ENCODE assay signal across 22 cellular contexts in the genomic region with DNA sequence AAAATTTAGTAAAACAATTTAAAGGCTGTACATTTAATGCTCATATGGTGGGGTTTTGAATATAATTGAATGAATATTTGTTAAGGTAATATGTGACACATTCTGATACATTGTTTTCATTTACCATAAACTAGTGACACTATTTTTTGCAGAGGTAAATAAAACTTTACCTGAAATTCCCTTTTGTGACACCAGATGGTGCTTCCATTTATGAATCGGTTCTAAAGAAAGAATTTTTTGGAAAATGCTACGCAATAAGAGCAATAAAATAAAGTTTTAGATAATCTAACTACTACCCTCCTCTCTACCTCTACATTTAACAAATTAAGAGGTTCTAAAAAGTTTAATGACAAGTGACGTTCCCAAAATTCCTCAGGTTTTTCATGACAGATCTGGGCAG.
"Had no signal": no experiment of that assay in that cellular context is flagged by ENCODE, and none has a peak within 500 bp of the region (broad histone marks: within the 10 kb centered on the region; RNA-seq: fewer than 3 reads in every experiment).

No MANE protein-coding gene starts in this region.

- H3K27ac Mint-ChIP-seq: activated naive CD4-positive, alpha-beta T cell treated with anti-CD3 and anti-CD28 coated beads for 36 hours; activated naive CD8-positive, alpha-beta T cell treated with anti-CD3 and anti-CD28 coated beads for 36 hours; memory B cell; natural killer cell; stimulated activated naive B cell treated with anti-CD40 and anti-IgM and Interleukin-4, amounts not matched to agents 10 μg/mL and 1 μg/mL and 100 μg/mL, for 72 hours had no signal

- H3K4me1 Mint-ChIP-seq: activated naive CD8-positive, alpha-beta T cell treated with anti-CD3 and anti-CD28 coated beads for 36 hours; memory B cell; natural killer cell; stimulated activated naive B cell treated with anti-CD40 and anti-IgM and Interleukin-4, amounts not matched to agents 10 μg/mL and 1 μg/mL and 100 μg/mL, for 72 hours had no signal

- H3K9me3 ChIP-seq: adrenal gland, esophagus muscularis mucosa, heart right ventricle, stomach, suprapubic skin, tibial artery had no signal

- DNase-seq: activated CD4-positive, alpha-beta T cell treated with anti-CD3 and anti-CD28 coated beads for 48 hours; activated CD4-positive, alpha-beta T cell treated with anti-CD3 and anti-CD28 coated beads, Interleukin-2, amount 50 U/mL, for 48 hours; activated CD8-positive, alpha-beta memory T cell treated with anti-CD3 and anti-CD28 coated beads for 24 hours; activated effector memory CD4-positive, alpha-beta T cell treated with anti-CD3 and anti-CD28 coated beads, Interleukin-2, amount 50 U/mL, for 16 hours; activated naive CD4-positive, alpha-beta T cell treated with anti-CD3 and anti-CD28 coated beads for 36 hours; activated naive CD8-positive, alpha-beta T cell treated with anti-CD3 and anti-CD28 coated beads for 36 hours; adrenal gland; aorta; brain microvascular endothelial cell; cortex of kidney; foreskin keratinocyte; heart right ventricle; natural killer cell; right cardiac atrium; stimulated activated CD4-positive, alpha-beta T cell treated with anti-CD3 and anti-CD28 coated beads, Interleukin-15, amount 100 ng/mL, for 24 hours; stimulated activated CD4-positive, alpha-beta T cell treated with anti-CD3 and anti-CD28 coated beads, Interleukin-2, amount 100 ng/mL, for 24 hours; stimulated activated naive B cell treated with anti-CD40 and anti-IgM and Interleukin-4, amounts not matched to agents 10 μg/mL and 1 μg/mL and 100 μg/mL, for 72 hours; stomach; tibial artery had no signal

- H3K4me1 ChIP-seq: adrenal gland, esophagus muscularis mucosa, foreskin keratinocyte, heart right ventricle, stomach, suprapubic skin, tibial artery had no signal

- H3K36me3 Mint-ChIP-seq: activated naive CD8-positive, alpha-beta T cell treated with anti-CD3 and anti-CD28 coated beads for 36 hours; memory B cell; stimulated activated naive B cell treated with anti-CD40 and anti-IgM and Interleukin-4, amounts not matched to agents 10 μg/mL and 1 μg/mL and 100 μg/mL, for 72 hours had no signal

- H3K27me3 Mint-ChIP-seq: activated naive CD8-positive, alpha-beta T cell treated with anti-CD3 and anti-CD28 coated beads for 36 hours; memory B cell; stimulated activated naive B cell treated with anti-CD40 and anti-IgM and Interleukin-4, amounts not matched to agents 10 μg/mL and 1 μg/mL and 100 μg/mL, for 72 hours had no signal

- H3K4me3 ChIP-seq: adrenal gland, esophagus muscularis mucosa, heart right ventricle, stomach, suprapubic skin, tibial artery had no signal

- ATAC-seq: foreskin keratinocyte; heart right ventricle; natural killer cell; right cardiac atrium; stimulated activated naive B cell treated with anti-CD40 and anti-IgM and Interleukin-4, amounts not matched to agents 10 μg/mL and 1 μg/mL and 100 μg/mL, for 72 hours had no signal

- H3K27me3 ChIP-seq: brain microvascular endothelial cell, esophagus muscularis mucosa, foreskin keratinocyte, heart right ventricle, stomach, suprapubic skin, tibial artery had no signal

- H3K4me3 Mint-ChIP-seq: activated naive CD4-positive, alpha-beta T cell treated with anti-CD3 and anti-CD28 coated beads for 36 hours; activated naive CD8-positive, alpha-beta T cell treated with anti-CD3 and anti-CD28 coated beads for 36 hours; memory B cell; natural killer cell; stimulated activated naive B cell treated with anti-CD40 and anti-IgM and Interleukin-4, amounts not matched to agents 10 μg/mL and 1 μg/mL and 100 μg/mL, for 72 hours had no signal

- H3K27ac ChIP-seq: adrenal gland, brain microvascular endothelial cell, esophagus muscularis mucosa, foreskin keratinocyte, heart right ventricle, stomach, suprapubic skin, tibial artery had no signal

- H3K9me3 Mint-ChIP-seq: activated naive CD8-positive, alpha-beta T cell treated with anti-CD3 and anti-CD28 coated beads for 36 hours had no signal

- H3K36me3 ChIP-seq: adrenal gland, brain microvascular endothelial cell, esophagus muscularis mucosa, heart right ventricle, stomach, suprapubic skin, tibial artery had no signal
